Comparison of ENCODE assay signal across 10 cellular contexts in the genomic region with DNA sequence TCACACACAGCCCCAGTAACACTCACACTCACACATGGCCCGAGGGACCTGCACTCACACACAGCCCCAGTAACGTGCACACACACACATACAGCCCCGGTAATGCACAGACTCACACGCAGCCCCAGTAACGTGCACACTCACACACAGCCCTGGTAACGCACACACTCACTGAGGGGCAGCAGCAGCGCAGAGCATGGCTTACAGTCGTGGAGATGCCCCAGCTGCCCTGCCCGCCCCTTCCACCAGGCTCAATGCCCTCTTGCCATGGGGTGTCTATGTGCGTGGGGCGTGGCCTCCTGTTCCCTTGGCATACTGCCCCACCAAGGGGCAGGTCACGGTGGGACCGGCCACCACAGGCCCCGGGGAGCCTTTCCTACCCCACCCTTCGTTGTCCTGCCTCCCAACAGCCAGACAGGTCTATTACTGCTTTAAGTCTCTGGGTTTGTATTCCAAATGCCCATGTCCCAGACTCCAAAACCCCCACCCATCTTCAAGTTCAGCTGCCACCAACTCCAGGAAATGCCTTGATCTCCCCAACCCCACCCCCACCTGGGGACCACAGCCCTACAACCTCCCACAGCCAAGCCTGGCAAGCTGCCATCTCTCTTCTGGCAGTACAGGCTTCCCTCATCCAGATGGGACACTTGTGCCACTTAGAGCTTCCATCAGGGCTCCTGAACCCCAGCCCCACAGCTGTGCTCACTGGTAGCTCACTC. TPM values are rescaled to one million over a fixed set of nuclear protein-coding genes. Genes with fewer than 3 reads are reported as not detected.
A peak's percentile ranks its signal among the peaks of the same experiment; 100 is the strongest.
DNase-seq lines count a peak whose midpoint lies in the region; ATAC-seq and TF ChIP-seq lines count a peak whose summit lies in the region.
"Had no signal": no experiment of that assay in that cellular context is flagged by ENCODE, and none has a peak within 500 bp of the region (broad histone marks: within the 10 kb centered on the region; RNA-seq: fewer than 3 reads in every experiment).

No MANE protein-coding gene starts in this region.

- TF ChIP-seq CTCF in IMR-90 (conservative IDR thresholded peaks at IDR 0.05; ENCODE audit: low read depth, low read length) (no peak), WTC11 (IDR thresholded peaks at IDR 0.05) (no peak)

- WGBS in IMR-90 (ENCODE audit: extremely low coverage in 2 of 2, insufficient read length in 1 of 2), 2 experiments = 53% methylated on average over 8 of the region's 15 CpGs; no CpG with 5 or more reads in 1 of the 2 experiments

- DNase-seq in IMR-90 (no peak), WTC11 (ENCODE audit: low spot score) (peak; percentile 5), glomerular visceral epithelial cell (ENCODE audit: extremely low spot score) (peak; percentile 22), SIG-M5 (lab: John Stamatoyannopoulos, UW) (no peak), DMS114 treated with DMSO at 0.1 percent for 48 hours (lab: John Stamatoyannopoulos, UW; ENCODE audit: unreplicated experiment) (no peak), epidermal melanocyte (ENCODE audit: insufficient read length, low spot score) (no peak), SK-N-DZ (ENCODE audit: low spot score) (no peak)
- DNase-seq in stimulated activated naive CD8-positive, alpha-beta T cell treated with anti-CD3 and anti-CD28 coated beads, Interleukin-15, Interleukin-2, amounts not matched to agents 100 U/mL and 50 U/mL, for 24 hours = peak; percentile 40
- DNase-seq: HCEC 1CT had no signal

- ATAC-seq in IMR-90 (ENCODE audit: low read depth) = no peak
- ATAC-seq in WTC11 = no peak
- ATAC-seq in stimulated activated naive CD8-positive, alpha-beta T cell treated with anti-CD3 and anti-CD28 coated beads, Interleukin-15, Interleukin-2, amounts not matched to agents 100 U/mL and 50 U/mL, for 24 hours = no peak
- ATAC-seq: gastrocnemius medialis had no signal

- no peak overlapping the region for H2BK5ac ChIP-seq in IMR-90 (ENCODE audit: low read depth, low read length, poor library complexity, severe bottlenecking)

- H3K27ac Mint-ChIP-seq in WTC11 = 0 out of 2 replicates have a peak overlapping the region, but pooled peaks have one; percentile 2

- H3K36me3 ChIP-seq in IMR-90 (ENCODE audit: control insufficient read depth, insufficient read depth, low read length) = peaks cover 1% of the 10 kb centered on the region
- H3K36me3 ChIP-seq: gastrocnemius medialis had no signal

- H3K9me3 Mint-ChIP-seq in WTC11 = no peaks in the 10 kb centered on the region

- no peak overlapping the region for H3K23ac ChIP-seq in IMR-90 (ENCODE audit: low read depth, low read length)

- no peak overlapping the region for H2BK120ac ChIP-seq in IMR-90 (ENCODE audit: low read depth, low read length)

- no TSS peak for BruUV-seq in IMR-90 (replicated peaks; lab: Mats Ljungman, UMichigan)

- H3K9me3 ChIP-seq in IMR-90 (ENCODE audit: control insufficient read depth, insufficient read depth, low read length) = no peaks in the 10 kb centered on the region
- H3K9me3 ChIP-seq: gastrocnemius medialis had no signal

- no peak overlapping the region for H3K9ac ChIP-seq in IMR-90 (ENCODE audit: low read depth, low read length)

- peak overlapping the region; percentile 24; the same call in 1 of the 2 replicates for H3K4me3 Mint-ChIP-seq in WTC11

- no peak for TF ChIP-seq RAD21 in IMR-90 (IDR thresholded peaks at IDR 0.05; ENCODE audit: low read length)

- H3K4ac ChIP-seq in IMR-90 (ENCODE audit: low read depth, low read length) = no peak overlapping the region; the same call in 1 of the 2 replicates

- H2AK9ac ChIP-seq in IMR-90 (replicated peaks; ENCODE audit: low read depth, low read length, poor library complexity) = peak overlapping the region; percentile 11

- dilution Hi-C loops in IMR-90 (cut with HindIII; ENCODE audit: low sequenced_read_pairs, unreplicated experiment) = no loop called here

- no peak overlapping the region for H2BK20ac ChIP-seq in IMR-90 (ENCODE audit: low read depth, low read length)

- POLR2A ChIA-PET in IMR-90 (lab: Charles Lee; ENCODE audit: unreplicated experiment) (no interaction called here), WTC11 (lab: Charles Lee) (interaction anchor here (0.6 kb wide), 1 partner anchor 18 kb away, joined by 6 read pairs; no protein-coding TSS in a partner anchor)

- peaks cover 7% of the 10 kb centered on the region; the same call in 1 of the 2 replicates for H3K27me3 ChIP-seq in IMR-90 (ENCODE audit: control insufficient read depth, insufficient read depth, low read length)
- H3K27me3 ChIP-seq: gastrocnemius medialis had no signal

- 0 out of 4 replicates have a peak overlapping the region, but pooled peaks of 1 of the 2 experiments have one; percentile 7 for H4K8ac ChIP-seq in IMR-90 (ENCODE audit: low read depth in 2 of 2, low read length in 2 of 2)

- no peak overlapping the region for H3K56ac ChIP-seq in IMR-90 (ENCODE audit: extremely low read depth, insufficient read depth, low read length)

- peak overlapping the region; percentile 22; the same call in 1 of the 2 replicates for H3K4me2 ChIP-seq in IMR-90 (ENCODE audit: low read depth, low read length)

- peaks cover 31% of the 10 kb centered on the region for H3K27me3 Mint-ChIP-seq in WTC11 (ENCODE audit: low read depth)

- H3K4me1 Mint-ChIP-seq in WTC11 = peaks cover 71% of the 10 kb centered on the region

- H4K91ac ChIP-seq in IMR-90 (ENCODE audit: insufficient read depth, low read depth, low read length) = no peak overlapping the region

- H3K79me1 ChIP-seq in IMR-90 (ENCODE audit: low read depth in 1 of 2, low read length in 2 of 2) = peaks cover 7 to 27% of the 10 kb centered on the region in 2 experiments; a peak in 3 of 4 replicates

- no peak for TF ChIP-seq POLR2A in IMR-90 (IDR thresholded peaks at IDR 0.05; ENCODE audit: low read depth, low read length)

- CTCF ChIA-PET in IMR-90 (lab: Yijun Ruan, JAX) (no interaction called here), WTC11 (lab: Charles Lee) (no interaction called here)

- no peaks in the 10 kb centered on the region for H3K36me3 Mint-ChIP-seq in WTC11

- H3K14ac ChIP-seq in IMR-90 (replicated peaks; ENCODE audit: low read depth, low read length) = no peak overlapping the region

- peaks cover 5% of the 10 kb centered on the region; the same call in 1 of the 2 replicates for H4K20me1 ChIP-seq in IMR-90 (ENCODE audit: insufficient read depth, low read length)

- peak overlapping the region; percentile 57 for H2AK5ac ChIP-seq in IMR-90 (ENCODE audit: low read depth, low read length)

- H2AFZ ChIP-seq in IMR-90 (replicated peaks; ENCODE audit: low read length, poor library complexity) = no peak overlapping the region

- H3K18ac ChIP-seq in IMR-90 (ENCODE audit: low read depth, low read length) = no peak overlapping the region

- H2BK15ac ChIP-seq in IMR-90 (ENCODE audit: low read depth, low read length) = no peak overlapping the region

- H3K4me3 ChIP-seq in IMR-90 (ENCODE audit: insufficient read depth, low read depth, low read length) = no peak overlapping the region
- H3K4me3 ChIP-seq: gastrocnemius medialis had no signal

- H4K5ac ChIP-seq in IMR-90 (ENCODE audit: low read depth, low read length) = no peak overlapping the region

- intact Hi-C loops in IMR-90 (cut with micrococcal nuclease) = no loop called here

- in situ Hi-C loops in IMR-90 (cut with MboI; ENCODE audit: low sequenced_read_pairs) = no loop called here

- peaks cover 28% of the 10 kb centered on the region for H3K4me1 ChIP-seq in IMR-90 (ENCODE audit: control insufficient read depth, insufficient read depth, low read length)

- no peak overlapping the region for H3K27ac ChIP-seq in IMR-90 (ENCODE audit: insufficient read depth, low read length)
- H3K27ac ChIP-seq: gastrocnemius medialis had no signal

- peaks cover 5% of the 10 kb centered on the region; the same call in 1 of the 2 replicates for H3K9me1 ChIP-seq in IMR-90 (ENCODE audit: insufficient read depth, low read length)

TF ChIP-seq in IMR-90, 13 proteins besides CTCF, POLR2A, EP300 and RAD21 (continues in another document):
- no peak for TF ChIP-seq CEBPB (IDR thresholded peaks at IDR 0.05; ENCODE audit: low read depth, low read length)
- TF ChIP-seq BHLHE40 (IDR thresholded peaks at IDR 0.05; ENCODE audit: low read depth, low read length) = no peak
- no peak for TF ChIP-seq MXI1 (IDR thresholded peaks at IDR 0.05; ENCODE audit: borderline replicate concordance, low read depth, low read length)
- TF ChIP-seq CHD1 (IDR thresholded peaks at IDR 0.05; ENCODE audit: low read depth, low read length) = no peak
- TF ChIP-seq RCOR1 (IDR thresholded peaks at IDR 0.05; ENCODE audit: insufficient replicate concordance, low read length) = no peak

TF ChIP-seq in WTC11, 78 proteins besides CTCF, POLR2A, EP300 and RAD21:
- TF ChIP-seq TEAD1 (CRISPR knock-in tag; IDR thresholded peaks at IDR 0.05) (no peak), CBFB (CRISPR knock-in tag; IDR thresholded peaks at IDR 0.05; ENCODE audit: low read depth) (no peak)

RNA-seq across cellular contexts. Expression of a gene that starts 2.6 kb away (rescaled TPM):
- total RNA-seq in IMR-90 (2012; rRNA removed) = 5.4 and 5.6 TPM in 2 replicates
- polyA plus RNA-seq in IMR-90 (2012; rRNA removed) = 8.5 and 11.4 TPM in 2 replicates
- polyA plus RNA-seq in IMR-90 (2012; cell fraction: cytosol; rRNA removed) = 20.6 and 24.3 TPM in 2 replicates
- 9.6 and 18.3 TPM in 2 replicates for polyA plus RNA-seq in IMR-90 (2012; cell fraction: nucleus; rRNA removed; ENCODE audit: low replicate concordance)
- 5.2 to 7.1 TPM (median 6.8 TPM) in 3 replicates for total RNA-seq in WTC11 (2021)
- polyA plus RNA-seq in SK-N-DZ (2014; cell fraction: cytosol; rRNA removed) = 5.1 and 8.5 TPM in 2 replicates
- polyA plus RNA-seq in SK-N-DZ (2014; cell fraction: nucleus; rRNA removed) = 6.4 and 7.8 TPM in 2 replicates

RNA-seq across cellular contexts. Expression of a gene that starts 8.7 kb away (rescaled TPM):
- total RNA-seq in IMR-90 (2012; rRNA removed) (not detected in 2 replicates), WTC11 (2021) (9.1 to 9.9 TPM (median 9.5 TPM) in 3 replicates)
- polyA plus RNA-seq in IMR-90 (2012; rRNA removed) = not detected in 2 replicates
- polyA plus RNA-seq in IMR-90 (2012; cell fraction: cytosol; rRNA removed) = 0.02 TPM in 1 of 2 replicates, not detected in the other
- polyA plus RNA-seq in IMR-90 (2012; cell fraction: nucleus; rRNA removed; ENCODE audit: low replicate concordance) = 0.04 TPM in 1 of 2 replicates, not detected in the other
- polyA plus RNA-seq in SK-N-DZ (2014; cell fraction: cytosol; rRNA removed) = 2.9 and 6.8 TPM in 2 replicates
- polyA plus RNA-seq in SK-N-DZ (2014; cell fraction: nucleus; rRNA removed) = 1.8 and 2.2 TPM in 2 replicates
- total RNA-seq: gastrocnemius medialis had no signal

RNA-seq across cellular contexts. Expression of a gene that starts 47.5 kb away (rescaled TPM):
- total RNA-seq in IMR-90 (2012; rRNA removed) (20.3 and 22.0 TPM in 2 replicates), WTC11 (2021) (21.8 to 25.0 TPM (median 21.9 TPM) in 3 replicates)
- 25.9 and 30.1 TPM in 2 replicates for polyA plus RNA-seq in IMR-90 (2012; rRNA removed)
- polyA plus RNA-seq in IMR-90 (2012; cell fraction: cytosol; rRNA removed) = 18.4 and 29.8 TPM in 2 replicates
- 50.8 and 77.6 TPM in 2 replicates for polyA plus RNA-seq in IMR-90 (2012; cell fraction: nucleus; rRNA removed; ENCODE audit: low replicate concordance)
- 158 and 208 TPM in 2 replicates for polyA plus RNA-seq in SK-N-DZ (2014; cell fraction: cytosol; rRNA removed)
- polyA plus RNA-seq in SK-N-DZ (2014; cell fraction: nucleus; rRNA removed) = 212 and 219 TPM in 2 replicates

Comparison
In these comparisons a context has a peak if more than half of its experiments do, and no peak if none do; other contexts are left out.
1. DNase-seq: peak in WTC11 (single experiment), glomerular visceral epithelial cell (single experiment) and stimulated activated naive CD8-positive, alpha-beta T cell treated with anti-CD3 and anti-CD28 coated beads, Interleukin-15, Interleukin-2, amounts not matched to agents 100 U/mL and 50 U/mL, for 24 hours (single experiment); none in IMR-90 (single experiment), SIG-M5 (single experiment), DMS114 treated with DMSO at 0.1 percent for 48 hours (single experiment), epidermal melanocyte (single experiment) and SK-N-DZ (single experiment).
2. RNA of a gene that starts 8.7 kb away (total RNA-seq): 9.1 to 9.9 TPM in WTC11; not detected in IMR-90; every median in the first group is over 10 times any median in the second.